ENCODE assay signal across 1 cellular context in the genomic region with DNA sequence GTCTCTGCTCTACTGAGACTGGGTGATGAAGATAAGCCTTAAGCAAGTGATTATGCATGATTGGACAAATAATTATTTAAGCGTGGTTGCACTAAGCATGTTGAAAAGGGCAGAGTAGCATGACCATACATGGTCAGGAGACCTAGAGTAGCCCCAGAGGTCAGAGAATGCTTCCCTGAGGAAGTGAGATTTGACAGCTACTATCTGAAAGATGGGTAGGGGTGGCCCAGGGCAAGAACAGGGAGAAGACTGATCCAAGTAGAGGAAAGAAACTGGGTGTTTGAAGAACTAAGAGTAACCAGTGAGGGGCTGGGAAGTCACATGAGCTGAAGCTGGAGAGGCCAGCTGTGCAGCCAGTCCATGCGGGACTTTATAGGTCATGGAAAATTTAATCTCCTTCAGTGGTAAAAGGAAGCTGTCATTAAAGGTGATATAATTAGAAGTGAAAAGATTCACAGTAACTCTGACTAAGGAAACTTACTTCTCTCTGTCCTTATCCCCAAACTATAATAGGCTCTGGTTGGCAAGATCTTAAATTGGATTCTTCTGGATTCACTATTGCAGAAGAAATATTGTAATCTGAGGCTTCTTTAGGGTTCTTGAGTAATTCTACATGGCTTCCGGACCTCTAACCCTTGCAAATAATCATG.
A peak's percentile ranks its signal among the peaks of the same experiment; 100 is the strongest.
TF ChIP-seq lines count a peak whose summit lies in the region.

No MANE protein-coding gene starts in this region.

TF ChIP-seq in GM12878, 131 proteins besides CTCF, POLR2A, EP300 and RAD21 (continued from another document):
- TF ChIP-seq, protein P1, sequence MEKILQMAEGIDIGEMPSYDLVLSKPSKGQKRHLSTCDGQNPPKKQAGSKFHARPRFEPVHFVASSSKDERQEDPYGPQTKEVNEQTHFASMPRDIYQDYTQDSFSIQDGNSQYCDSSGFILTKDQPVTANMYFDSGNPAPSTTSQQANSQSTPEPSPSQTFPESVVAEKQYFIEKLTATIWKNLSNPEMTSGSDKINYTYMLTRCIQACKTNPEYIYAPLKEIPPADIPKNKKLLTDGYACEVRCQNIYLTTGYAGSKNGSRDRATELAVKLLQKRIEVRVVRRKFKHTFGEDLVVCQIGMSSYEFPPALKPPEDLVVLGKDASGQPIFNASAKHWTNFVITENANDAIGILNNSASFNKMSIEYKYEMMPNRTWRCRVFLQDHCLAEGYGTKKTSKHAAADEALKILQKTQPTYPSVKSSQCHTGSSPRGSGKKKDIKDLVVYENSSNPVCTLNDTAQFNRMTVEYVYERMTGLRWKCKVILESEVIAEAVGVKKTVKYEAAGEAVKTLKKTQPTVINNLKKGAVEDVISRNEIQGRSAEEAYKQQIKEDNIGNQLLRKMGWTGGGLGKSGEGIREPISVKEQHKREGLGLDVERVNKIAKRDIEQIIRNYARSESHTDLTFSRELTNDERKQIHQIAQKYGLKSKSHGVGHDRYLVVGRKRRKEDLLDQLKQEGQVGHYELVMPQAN (conservative IDR thresholded peaks at IDR 0.05): no peak
- TF ChIP-seq SRF (IDR thresholded peaks at IDR 0.05; ENCODE audit: low read depth in 2 of 2, low read length in 2 of 2) (peak in 1 of 2 experiments; percentile 23; a peak in 1 of 4 replicates), TCF12 (IDR thresholded peaks at IDR 0.05; ENCODE audit: low read depth, low read length) (no peak), TCF3 (IDR thresholded peaks at IDR 0.05; ENCODE audit: borderline replicate concordance, insufficient read depth, low read depth, low read length) (no peak), SPI1 (IDR thresholded peaks at IDR 0.05; ENCODE audit: borderline replicate concordance, insufficient read depth, low read depth, low read length) (peak; percentile 46; the same call in 1 of the 2 replicates), SIX5 (IDR thresholded peaks at IDR 0.05; ENCODE audit: low read depth, low read length, severe bottlenecking) (no peak), SMAD1 (IDR thresholded peaks at IDR 0.05; ENCODE audit: low read depth, partially characterized antibody) (no peak), ZNF207 (IDR thresholded peaks at IDR 0.05; ENCODE audit: borderline replicate concordance) (no peak), HCFC1 (IDR thresholded peaks at IDR 0.05; ENCODE audit: low read length) (no peak), RCOR1 (conservative IDR thresholded peaks at IDR 0.05; ENCODE audit: low read depth, low read length) (no peak)
- TF ChIP-seq, protein P2, sequence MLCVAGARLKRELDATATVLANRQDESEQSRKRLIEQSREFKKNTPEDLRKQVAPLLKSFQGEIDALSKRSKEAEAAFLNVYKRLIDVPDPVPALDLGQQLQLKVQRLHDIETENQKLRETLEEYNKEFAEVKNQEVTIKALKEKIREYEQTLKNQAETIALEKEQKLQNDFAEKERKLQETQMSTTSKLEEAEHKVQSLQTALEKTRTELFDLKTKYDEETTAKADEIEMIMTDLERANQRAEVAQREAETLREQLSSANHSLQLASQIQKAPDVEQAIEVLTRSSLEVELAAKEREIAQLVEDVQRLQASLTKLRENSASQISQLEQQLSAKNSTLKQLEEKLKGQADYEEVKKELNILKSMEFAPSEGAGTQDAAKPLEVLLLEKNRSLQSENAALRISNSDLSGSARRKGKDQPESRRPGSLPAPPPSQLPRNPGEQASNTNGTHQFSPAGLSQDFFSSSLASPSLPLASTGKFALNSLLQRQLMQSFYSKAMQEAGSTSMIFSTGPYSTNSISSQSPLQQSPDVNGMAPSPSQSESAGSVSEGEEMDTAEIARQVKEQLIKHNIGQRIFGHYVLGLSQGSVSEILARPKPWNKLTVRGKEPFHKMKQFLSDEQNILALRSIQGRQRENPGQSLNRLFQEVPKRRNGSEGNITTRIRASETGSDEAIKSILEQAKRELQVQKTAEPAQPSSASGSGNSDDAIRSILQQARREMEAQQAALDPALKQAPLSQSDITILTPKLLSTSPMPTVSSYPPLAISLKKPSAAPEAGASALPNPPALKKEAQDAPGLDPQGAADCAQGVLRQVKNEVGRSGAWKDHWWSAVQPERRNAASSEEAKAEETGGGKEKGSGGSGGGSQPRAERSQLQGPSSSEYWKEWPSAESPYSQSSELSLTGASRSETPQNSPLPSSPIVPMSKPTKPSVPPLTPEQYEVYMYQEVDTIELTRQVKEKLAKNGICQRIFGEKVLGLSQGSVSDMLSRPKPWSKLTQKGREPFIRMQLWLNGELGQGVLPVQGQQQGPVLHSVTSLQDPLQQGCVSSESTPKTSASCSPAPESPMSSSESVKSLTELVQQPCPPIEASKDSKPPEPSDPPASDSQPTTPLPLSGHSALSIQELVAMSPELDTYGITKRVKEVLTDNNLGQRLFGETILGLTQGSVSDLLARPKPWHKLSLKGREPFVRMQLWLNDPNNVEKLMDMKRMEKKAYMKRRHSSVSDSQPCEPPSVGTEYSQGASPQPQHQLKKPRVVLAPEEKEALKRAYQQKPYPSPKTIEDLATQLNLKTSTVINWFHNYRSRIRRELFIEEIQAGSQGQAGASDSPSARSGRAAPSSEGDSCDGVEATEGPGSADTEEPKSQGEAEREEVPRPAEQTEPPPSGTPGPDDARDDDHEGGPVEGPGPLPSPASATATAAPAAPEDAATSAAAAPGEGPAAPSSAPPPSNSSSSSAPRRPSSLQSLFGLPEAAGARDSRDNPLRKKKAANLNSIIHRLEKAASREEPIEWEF (IDR thresholded peaks at IDR 0.05; ENCODE audit: insufficient replicate concordance, low read depth, low read length): no peak
- TF ChIP-seq, protein P3, sequence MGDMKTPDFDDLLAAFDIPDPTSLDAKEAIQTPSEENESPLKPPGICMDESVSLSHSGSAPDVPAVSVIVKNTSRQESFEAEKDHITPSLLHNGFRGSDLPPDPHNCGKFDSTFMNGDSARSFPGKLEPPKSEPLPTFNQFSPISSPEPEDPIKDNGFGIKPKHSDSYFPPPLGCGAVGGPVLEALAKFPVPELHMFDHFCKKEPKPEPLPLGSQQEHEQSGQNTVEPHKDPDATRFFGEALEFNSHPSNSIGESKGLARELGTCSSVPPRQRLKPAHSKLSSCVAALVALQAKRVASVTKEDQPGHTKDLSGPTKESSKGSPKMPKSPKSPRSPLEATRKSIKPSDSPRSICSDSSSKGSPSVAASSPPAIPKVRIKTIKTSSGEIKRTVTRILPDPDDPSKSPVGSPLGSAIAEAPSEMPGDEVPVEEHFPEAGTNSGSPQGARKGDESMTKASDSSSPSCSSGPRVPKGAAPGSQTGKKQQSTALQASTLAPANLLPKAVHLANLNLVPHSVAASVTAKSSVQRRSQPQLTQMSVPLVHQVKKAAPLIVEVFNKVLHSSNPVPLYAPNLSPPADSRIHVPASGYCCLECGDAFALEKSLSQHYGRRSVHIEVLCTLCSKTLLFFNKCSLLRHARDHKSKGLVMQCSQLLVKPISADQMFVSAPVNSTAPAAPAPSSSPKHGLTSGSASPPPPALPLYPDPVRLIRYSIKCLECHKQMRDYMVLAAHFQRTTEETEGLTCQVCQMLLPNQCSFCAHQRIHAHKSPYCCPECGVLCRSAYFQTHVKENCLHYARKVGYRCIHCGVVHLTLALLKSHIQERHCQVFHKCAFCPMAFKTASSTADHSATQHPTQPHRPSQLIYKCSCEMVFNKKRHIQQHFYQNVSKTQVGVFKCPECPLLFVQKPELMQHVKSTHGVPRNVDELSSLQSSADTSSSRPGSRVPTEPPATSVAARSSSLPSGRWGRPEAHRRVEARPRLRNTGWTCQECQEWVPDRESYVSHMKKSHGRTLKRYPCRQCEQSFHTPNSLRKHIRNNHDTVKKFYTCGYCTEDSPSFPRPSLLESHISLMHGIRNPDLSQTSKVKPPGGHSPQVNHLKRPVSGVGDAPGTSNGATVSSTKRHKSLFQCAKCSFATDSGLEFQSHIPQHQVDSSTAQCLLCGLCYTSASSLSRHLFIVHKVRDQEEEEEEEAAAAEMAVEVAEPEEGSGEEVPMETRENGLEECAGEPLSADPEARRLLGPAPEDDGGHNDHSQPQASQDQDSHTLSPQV (IDR thresholded peaks at IDR 0.05): no peak
- TF ChIP-seq, protein P4, sequence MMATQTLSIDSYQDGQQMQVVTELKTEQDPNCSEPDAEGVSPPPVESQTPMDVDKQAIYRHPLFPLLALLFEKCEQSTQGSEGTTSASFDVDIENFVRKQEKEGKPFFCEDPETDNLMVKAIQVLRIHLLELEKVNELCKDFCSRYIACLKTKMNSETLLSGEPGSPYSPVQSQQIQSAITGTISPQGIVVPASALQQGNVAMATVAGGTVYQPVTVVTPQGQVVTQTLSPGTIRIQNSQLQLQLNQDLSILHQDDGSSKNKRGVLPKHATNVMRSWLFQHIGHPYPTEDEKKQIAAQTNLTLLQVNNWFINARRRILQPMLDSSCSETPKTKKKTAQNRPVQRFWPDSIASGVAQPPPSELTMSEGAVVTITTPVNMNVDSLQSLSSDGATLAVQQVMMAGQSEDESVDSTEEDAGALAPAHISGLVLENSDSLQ (IDR thresholded peaks at IDR 0.05): no peak
